Comparison of ENCODE assay signal across 10 cellular contexts in genomic region chr1:228014235-228014930, GRCh38. TPM values are rescaled to one million over a fixed set of nuclear protein-coding genes. Genes with fewer than 3 reads are reported as not detected.
DNase-seq lines count a peak whose midpoint lies in the region; ATAC-seq and TF ChIP-seq lines count a peak whose summit lies in the region.
"Had no signal": no experiment of that assay in that cellular context is flagged by ENCODE, and none has a peak within 500 bp of the region (broad histone marks: within the 10 kb centered on the region; RNA-seq: fewer than 3 reads in every experiment).

No MANE protein-coding gene starts in this region.

- DNase-seq in AG20443 (ENCODE audit: low spot score) (peak; percentile 22), H4 (ENCODE audit: low spot score) (peak; percentile 75), breast epithelium (ENCODE audit: low spot score in 2 of 2) (peak; percentile 50 to 66), lower lobe of right lung (peak; percentile 54), NCI-H128 (lab: John Stamatoyannopoulos, UW; ENCODE audit: unreplicated experiment) (no peak), NCI-H1417 treated with DMSO at 0.1 percent for 48 hours (lab: John Stamatoyannopoulos, UW) (no peak)
- DNase-seq: NCI-H82 had no signal

- H3K36me3 ChIP-seq in breast epithelium (no peaks in the 10 kb centered on the region), lower lobe of right lung (no peaks in the 10 kb centered on the region)
- H3K36me3 ChIP-seq: gastrocnemius medialis had no signal

- ATAC-seq in lower lobe of right lung (no peak), HG03175 (IDR thresholded peaks at IDR 0.05; ENCODE audit: unreplicated experiment) (no peak), GM21390 (IDR thresholded peaks at IDR 0.05; ENCODE audit: unreplicated experiment) (no peak)

- H3K27me3 ChIP-seq in breast epithelium: no peaks in the 10 kb centered on the region
- H3K27me3 ChIP-seq in lower lobe of right lung (ENCODE audit: low read depth): peaks cover 14% of the 10 kb centered on the region

- H3K27ac ChIP-seq in breast epithelium (no peak overlapping the region), lower lobe of right lung (no peak overlapping the region)
- H3K27ac ChIP-seq: gastrocnemius medialis had no signal

- intact Hi-C loops in breast epithelium (cut with DNase I; ENCODE audit: low total_unique reads): no loop called here
- intact Hi-C loops in lower lobe of right lung (cut with DNase I): no loop called here

- no peak for TF ChIP-seq POLR2A in breast epithelium (IDR thresholded peaks at IDR 0.05)

- no peaks in the 10 kb centered on the region for H3K4me1 ChIP-seq in breast epithelium
- no peaks in the 10 kb centered on the region for H3K4me1 ChIP-seq in lower lobe of right lung
- H3K4me1 ChIP-seq: gastrocnemius medialis had no signal

- H3K4me3 ChIP-seq in breast epithelium (no peak overlapping the region), lower lobe of right lung (no peak overlapping the region)
- H3K4me3 ChIP-seq: gastrocnemius medialis had no signal

- H3K9me3 ChIP-seq in breast epithelium: no peaks in the 10 kb centered on the region
- H3K9me3 ChIP-seq in lower lobe of right lung: no peaks in the 10 kb centered on the region
- H3K9me3 ChIP-seq: gastrocnemius medialis had no signal

- TF ChIP-seq CTCF in breast epithelium (IDR thresholded peaks at IDR 0.05) (no peak), lower lobe of right lung (IDR thresholded peaks at IDR 0.05) (no peak)

RNA-seq across cellular contexts. Expression of gene WNT3A, which starts 7.6 kb away (rescaled TPM):
- not detected in 2 replicates for total RNA-seq in H4 (2014; rRNA removed; shearing (Covaris generic))
- total RNA-seq in breast epithelium (under 1 TPM in 1 of 3 donors, not detected in 2; 0.29 TPM), lower lobe of right lung (6.0 TPM)
- total RNA-seq: gastrocnemius medialis had no signal

Comparison
In these comparisons a context has a peak if more than half of its experiments do, and no peak if none do; other contexts are left out.
1. DNase-seq: peak in AG20443 (single experiment), H4 (single experiment), breast epithelium (2 of 2) and lower lobe of right lung (single experiment); none in NCI-H128 (single experiment) and NCI-H1417 treated with DMSO at 0.1 percent for 48 hours (single experiment).